Comparison of ENCODE assay signal across 18 cellular contexts in genomic region chr20:1808101-1808500, GRCh38.
"Had no signal": no experiment of that assay in that cellular context is flagged by ENCODE, and none has a peak within 500 bp of the region (broad histone marks: within the 10 kb centered on the region; RNA-seq: fewer than 3 reads in every experiment).

No MANE protein-coding gene starts in this region.

- H2AFZ ChIP-seq: parathyroid adenoma had no signal

- H3K27ac ChIP-seq: adrenal gland, body of pancreas, esophagus squamous epithelium, left ventricle myocardium inferior, parathyroid adenoma, upper lobe of left lung had no signal

- H3K27me3 ChIP-seq: adrenal gland, body of pancreas had no signal

- DNase-seq: activated CD4-positive, alpha-beta T cell treated with anti-CD3 and anti-CD28 coated beads, Interleukin-2, amount 10 ng/mL, durations not matched to agents 7 days and 5 days; activated CD4-positive, CD25-positive, alpha-beta regulatory T cell; activated CD8-positive, alpha-beta memory T cell treated with anti-CD3 and anti-CD28 coated beads for 24 hours; activated naive CD4-positive, alpha-beta T cell treated with anti-CD3 and anti-CD28 coated beads, Interleukin-2, amount 50 U/mL, for 16 hours; adrenal gland; body of pancreas; dermis blood vessel endothelial cell; esophagus squamous epithelium; foreskin fibroblast; left ventricle myocardium inferior; mesendoderm; retina; T-helper 2 cell; upper lobe of left lung had no signal

- H3K36me3 Mint-ChIP-seq: stimulated activated effector memory CD8-positive, alpha-beta T cell treated with anti-CD3 and anti-CD28 coated beads, Interleukin-12 subunit alpha, Interleukin-12 subunit beta, amount 100 ng/mL, for 72 hours had no signal

- H3K9me3 Mint-ChIP-seq: activated CD4-positive, alpha-beta T cell treated with anti-CD3 and anti-CD28 coated beads, Interleukin-2, amount 10 ng/mL, durations not matched to agents 7 days and 5 days; activated T-helper 17 cell treated with anti-CD3 and anti-CD28 coated beads, Interleukin-2, amount 50 U/mL, for 72 hours; stimulated activated effector memory CD8-positive, alpha-beta T cell treated with anti-CD3 and anti-CD28 coated beads, Interleukin-12 subunit alpha, Interleukin-12 subunit beta, amount 100 ng/mL, for 72 hours had no signal

- H3K4me1 ChIP-seq: parathyroid adenoma had no signal

- H3K79me2 ChIP-seq: parathyroid adenoma had no signal

- H3K4me3 Mint-ChIP-seq: activated CD4-positive, alpha-beta T cell treated with anti-CD3 and anti-CD28 coated beads, Interleukin-2, amount 10 ng/mL, durations not matched to agents 7 days and 5 days; activated T-helper 17 cell treated with anti-CD3 and anti-CD28 coated beads, Interleukin-2, amount 50 U/mL, for 72 hours; stimulated activated effector memory CD8-positive, alpha-beta T cell treated with anti-CD3 and anti-CD28 coated beads, Interleukin-12 subunit alpha, Interleukin-12 subunit beta, amount 100 ng/mL, for 72 hours had no signal

- H3K9me3 ChIP-seq: adrenal gland, body of pancreas, esophagus squamous epithelium, left ventricle myocardium inferior, upper lobe of left lung had no signal

- ATAC-seq: activated T-helper 17 cell treated with anti-CD3 and anti-CD28 coated beads, Interleukin-2, amount 50 U/mL, for 72 hours; body of pancreas; stimulated activated effector memory CD8-positive, alpha-beta T cell treated with anti-CD3 and anti-CD28 coated beads, Interleukin-12 subunit alpha, Interleukin-12 subunit beta, amount 100 ng/mL, for 72 hours had no signal

- H3K27ac Mint-ChIP-seq: activated CD4-positive, alpha-beta T cell treated with anti-CD3 and anti-CD28 coated beads, Interleukin-2, amount 10 ng/mL, durations not matched to agents 7 days and 5 days; activated T-helper 17 cell treated with anti-CD3 and anti-CD28 coated beads, Interleukin-2, amount 50 U/mL, for 72 hours; stimulated activated effector memory CD8-positive, alpha-beta T cell treated with anti-CD3 and anti-CD28 coated beads, Interleukin-12 subunit alpha, Interleukin-12 subunit beta, amount 100 ng/mL, for 72 hours had no signal

- H3K4me1 Mint-ChIP-seq: activated T-helper 17 cell treated with anti-CD3 and anti-CD28 coated beads, Interleukin-2, amount 50 U/mL, for 72 hours; stimulated activated effector memory CD8-positive, alpha-beta T cell treated with anti-CD3 and anti-CD28 coated beads, Interleukin-12 subunit alpha, Interleukin-12 subunit beta, amount 100 ng/mL, for 72 hours had no signal

- H3K9ac ChIP-seq: parathyroid adenoma had no signal

- H3K36me3 ChIP-seq: adrenal gland, esophagus squamous epithelium, left ventricle myocardium inferior, upper lobe of left lung had no signal

- H3K4me3 ChIP-seq: adrenal gland, body of pancreas, esophagus squamous epithelium, left ventricle myocardium inferior, smooth muscle cell, upper lobe of left lung had no signal
